ENCODE assay signal across 8 cellular contexts in genomic region chr12:47963340-47964040, GRCh38. TPM values are rescaled to one million over a fixed set of nuclear protein-coding genes. Genes with fewer than 3 reads are reported as not detected.
DNase-seq lines count a peak whose midpoint lies in the region; ATAC-seq and TF ChIP-seq lines count a peak whose summit lies in the region.

TMEM106C (plus strand) TSS chr12:47963596; CDS start chr12:47964237, 641 bp downstream.

- no peaks in the 10 kb centered on the region for H3K9me3 Mint-ChIP-seq in immature natural killer cell

- H3K27me3 Mint-ChIP-seq in immature natural killer cell (ENCODE audit: low read depth in 3 of 3): peaks cover 4 to 24% (median 6%) of the 10 kb centered on the region in 3 donors

- TF ChIP-seq CTCF in WI38 (IDR thresholded peaks at IDR 0.05; ENCODE audit: low read depth, low read length) (peak; percentile 95), cardiac fibroblast (IDR thresholded peaks at IDR 0.05; ENCODE audit: low read depth, low read length) (peak; percentile 99)

- H3K36me3 Mint-ChIP-seq in immature natural killer cell: peaks cover 0 to 18% (median 3%) of the 10 kb centered on the region in 3 donors

- H3K4me3 ChIP-seq in WI38 (ENCODE audit: low read depth, low read length) (peak within 1 kb of the TSS; percentile 94), cardiac fibroblast (replicated peaks in 1 of 2; ENCODE audit: low read depth in 2 of 2, low read length in 2 of 2) (peak within 1 kb of the TSS; percentile 86 to 93)

- H3K4me3 Mint-ChIP-seq in immature natural killer cell: peak within 1 kb of the TSS; percentile 95 to 98 (median 98)

- peaks cover 17 to 33% of the 10 kb centered on the region in 2 donors for H3K4me1 Mint-ChIP-seq in immature natural killer cell

- H3K27ac Mint-ChIP-seq in immature natural killer cell: peak within 1 kb of the TSS; percentile 25 to 92 (median 68)

- DNase-seq in AG08396 (ENCODE audit: low spot score) (peak; percentile 100), NCI-H2196 treated with DMSO at 0.1 percent for 48 hours (lab: John Stamatoyannopoulos, UW; ENCODE audit: unreplicated experiment) (peak; percentile 75), cardiac fibroblast (ENCODE audit: low read depth in 2 of 2) (peak; percentile 89 to 92), immature natural killer cell (peak; percentile 90 to 93 (median 92)), smooth muscle cell of the brain vasculature (ENCODE audit: low read depth, low spot score) (peak; percentile 71)

- ATAC-seq in GM18873 (IDR thresholded peaks at IDR 0.05; ENCODE audit: low FRiP score, unreplicated experiment): peak; percentile 89
- ATAC-seq in HG03139 (IDR thresholded peaks at IDR 0.05; ENCODE audit: unreplicated experiment): peak; percentile 89

RNA-seq across cellular contexts. Expression of gene TMEM106C, which starts in this region (rescaled TPM):
- polyA plus RNA-seq in immature natural killer cell: 10 to 100 TPM; 56.9 to 73.5 (median 62.6) TPM

Comparison
In these comparisons a context has a peak if more than half of its experiments do, and no peak if none do; other contexts are left out.
1. Peak in every context shown above with its lines: DNase-seq, ATAC-seq and H3K4me3 ChIP-seq.